In genomic region chr19:39253374-39254149, GRCh38 we compare ENCODE assay signal across 2 cellular contexts.
TF ChIP-seq lines count a peak whose summit lies in the region.

No MANE protein-coding gene starts in this region.

TF ChIP-seq in HEK293, 187 proteins besides CTCF, POLR2A, EP300 and RAD21:
- TF ChIP-seq ZNF529 (tag by site-specific recombination; IDR thresholded peaks at IDR 0.05; ENCODE audit: insufficient replicate concordance) (peak; percentile 100), ZNF416 (tag by site-specific recombination; IDR thresholded peaks at IDR 0.05) (no peak)

TF ChIP-seq in K562, 482 proteins besides CTCF, POLR2A, EP300 and RAD21:
- TF ChIP-seq HDAC8 (tag; IDR thresholded peaks at IDR 0.05): no peak
- no peak for TF ChIP-seq CREB3L1 (IDR thresholded peaks at IDR 0.05; ENCODE audit: borderline replicate concordance, low read depth)
- no peak for TF ChIP-seq PHF8 (IDR thresholded peaks at IDR 0.05; ENCODE audit: borderline replicate concordance, low read length)
- TF ChIP-seq HOXB6 (CRISPR knock-in tag; IDR thresholded peaks at IDR 0.05; ENCODE audit: borderline replicate concordance): no peak
- TF ChIP-seq ZBED1 (IDR thresholded peaks at IDR 0.05): no peak
- TF ChIP-seq CBFA2T3 (IDR thresholded peaks at IDR 0.05): peak; percentile 79
- peak; percentile 59; the same call in 1 of the 2 replicates for TF ChIP-seq TAL1 (IDR thresholded peaks at IDR 0.05)
- TF ChIP-seq NFIC (IDR thresholded peaks at IDR 0.05): 0 out of 2 replicates have a peak, but pooled peaks have one; percentile 17
- TF ChIP-seq ZFP36 (IDR thresholded peaks at IDR 0.05; ENCODE audit: low read depth, low read length, partially characterized antibody): peak; percentile 9
- TF ChIP-seq ZKSCAN8 (CRISPR knock-in tag; IDR thresholded peaks at IDR 0.05): 0 out of 2 replicates have a peak, but pooled peaks have one; percentile 26
- TF ChIP-seq KAT8 (IDR thresholded peaks at IDR 0.05; ENCODE audit: low read depth): no peak
- no peak for TF ChIP-seq ZNF431 (CRISPR knock-in tag; IDR thresholded peaks at IDR 0.05)
- TF ChIP-seq ZNF511 (CRISPR knock-in tag; IDR thresholded peaks at IDR 0.05): no peak
- no peak for TF ChIP-seq ZNF699 (CRISPR knock-in tag; IDR thresholded peaks at IDR 0.05; ENCODE audit: insufficient replicate concordance)
- peak; percentile 57 for TF ChIP-seq CBFA2T2 (conservative IDR thresholded peaks at IDR 0.05)
- TF ChIP-seq HDAC1 (IDR thresholded peaks at IDR 0.05): no peak
- TF ChIP-seq FOXJ3 (CRISPR knock-in tag; IDR thresholded peaks at IDR 0.05): no peak
- no peak for TF ChIP-seq TCF7L2 (IDR thresholded peaks at IDR 0.05; ENCODE audit: low read depth, low read length)
- TF ChIP-seq TCF3 (CRISPR knock-in tag; IDR thresholded peaks at IDR 0.05): peak; percentile 41; the same call in 1 of the 2 replicates
- TF ChIP-seq TEAD4 (IDR thresholded peaks at IDR 0.05; ENCODE audit: low read length): peak; percentile 55; the same call in 1 of the 2 replicates
- TF ChIP-seq TEAD4 (CRISPR knock-in tag; IDR thresholded peaks at IDR 0.05; ENCODE audit: borderline replicate concordance): no peak
- peak; percentile 78 for TF ChIP-seq CHD2 (IDR thresholded peaks at IDR 0.05; ENCODE audit: low read depth, low read length)
- no peak for TF ChIP-seq ETV1 (tag; conservative IDR thresholded peaks at IDR 0.05; ENCODE audit: low read depth)
- peak; percentile 35; the same call in 1 of the 2 replicates for TF ChIP-seq ARID1B (IDR thresholded peaks at IDR 0.05)
TF ChIP-seq in K562: peak in this region for 10.
